ENCODE assay signal across 1 cellular context in genomic region chr14:72662213-72662612, GRCh38.
A peak's percentile ranks its signal among the peaks of the same experiment; 100 is the strongest.
TF ChIP-seq lines count a peak whose summit lies in the region.

No MANE protein-coding gene starts in this region.

TF ChIP-seq in H1, 55 proteins besides CTCF, POLR2A, EP300 and RAD21:
- peak; percentile 35; the same call in 1 of the 2 replicates for TF ChIP-seq MAFK (IDR thresholded peaks at IDR 0.05; ENCODE audit: low read depth, low read length)
- no peak for TF ChIP-seq CBX8 (IDR thresholded peaks at IDR 0.05; ENCODE audit: borderline replicate concordance, low read depth, low read length)
